ENCODE assay signal across 2 cellular contexts in the genomic region with DNA sequence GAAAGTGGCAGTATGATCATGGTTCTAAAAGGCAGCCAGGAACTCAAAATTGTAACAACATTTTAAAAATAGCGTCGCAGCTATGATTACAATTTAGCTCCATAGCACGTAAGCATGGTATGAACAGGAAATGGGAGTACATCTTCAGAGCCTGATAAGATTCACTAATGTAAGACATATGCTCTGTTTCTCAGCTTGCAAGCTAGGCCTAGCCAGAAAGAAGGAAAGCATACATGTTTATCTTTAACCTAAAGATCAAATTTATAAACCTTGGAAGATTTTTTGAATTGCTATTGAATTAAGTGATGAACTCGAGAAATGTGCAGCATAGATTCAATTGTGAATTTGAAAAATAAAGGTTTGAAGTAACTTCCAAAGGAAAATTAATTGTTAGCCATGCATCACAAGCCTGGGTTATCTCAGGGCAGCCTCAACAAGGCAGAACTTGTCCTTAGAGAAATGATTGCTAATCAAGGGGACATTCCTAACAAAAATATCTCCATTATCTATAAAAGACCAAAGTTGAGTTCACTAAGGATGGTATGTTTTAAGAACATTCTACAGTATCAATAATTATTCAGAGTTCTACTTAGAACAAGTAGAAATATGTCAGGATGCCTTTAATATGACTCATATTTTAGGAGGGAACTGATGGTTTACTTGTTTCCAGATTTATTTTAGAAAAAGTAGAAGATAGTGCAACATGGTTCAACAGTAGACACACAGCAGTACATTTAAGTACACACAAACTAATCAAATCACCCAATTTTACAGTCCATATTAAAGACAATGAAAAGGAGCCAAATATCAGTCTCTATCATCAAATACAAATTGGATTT.
TF ChIP-seq lines count a peak whose summit lies in the region.

No MANE protein-coding gene starts in this region.

TF ChIP-seq in liver, 16 proteins besides CTCF, POLR2A, EP300 and RAD21:
- TF ChIP-seq JUND (IDR thresholded peaks at IDR 0.05): no peak
- TF ChIP-seq NR2F2 (IDR thresholded peaks at IDR 0.05): peak; percentile 19
- TF ChIP-seq RXRA (IDR thresholded peaks at IDR 0.05): no peak

TF ChIP-seq in HepG2, 621 proteins besides CTCF, POLR2A, EP300 and RAD21:
- no peak for TF ChIP-seq PHB2 (IDR thresholded peaks at IDR 0.05; ENCODE audit: partially characterized antibody)
- no peak for TF ChIP-seq ZNF292 (CRISPR knock-in tag; IDR thresholded peaks at IDR 0.05; ENCODE audit: borderline replicate concordance, low read depth)
- TF ChIP-seq ZNF652 (CRISPR knock-in tag; IDR thresholded peaks at IDR 0.05; ENCODE audit: borderline replicate concordance, low read depth): no peak
- TF ChIP-seq, protein P1, sequence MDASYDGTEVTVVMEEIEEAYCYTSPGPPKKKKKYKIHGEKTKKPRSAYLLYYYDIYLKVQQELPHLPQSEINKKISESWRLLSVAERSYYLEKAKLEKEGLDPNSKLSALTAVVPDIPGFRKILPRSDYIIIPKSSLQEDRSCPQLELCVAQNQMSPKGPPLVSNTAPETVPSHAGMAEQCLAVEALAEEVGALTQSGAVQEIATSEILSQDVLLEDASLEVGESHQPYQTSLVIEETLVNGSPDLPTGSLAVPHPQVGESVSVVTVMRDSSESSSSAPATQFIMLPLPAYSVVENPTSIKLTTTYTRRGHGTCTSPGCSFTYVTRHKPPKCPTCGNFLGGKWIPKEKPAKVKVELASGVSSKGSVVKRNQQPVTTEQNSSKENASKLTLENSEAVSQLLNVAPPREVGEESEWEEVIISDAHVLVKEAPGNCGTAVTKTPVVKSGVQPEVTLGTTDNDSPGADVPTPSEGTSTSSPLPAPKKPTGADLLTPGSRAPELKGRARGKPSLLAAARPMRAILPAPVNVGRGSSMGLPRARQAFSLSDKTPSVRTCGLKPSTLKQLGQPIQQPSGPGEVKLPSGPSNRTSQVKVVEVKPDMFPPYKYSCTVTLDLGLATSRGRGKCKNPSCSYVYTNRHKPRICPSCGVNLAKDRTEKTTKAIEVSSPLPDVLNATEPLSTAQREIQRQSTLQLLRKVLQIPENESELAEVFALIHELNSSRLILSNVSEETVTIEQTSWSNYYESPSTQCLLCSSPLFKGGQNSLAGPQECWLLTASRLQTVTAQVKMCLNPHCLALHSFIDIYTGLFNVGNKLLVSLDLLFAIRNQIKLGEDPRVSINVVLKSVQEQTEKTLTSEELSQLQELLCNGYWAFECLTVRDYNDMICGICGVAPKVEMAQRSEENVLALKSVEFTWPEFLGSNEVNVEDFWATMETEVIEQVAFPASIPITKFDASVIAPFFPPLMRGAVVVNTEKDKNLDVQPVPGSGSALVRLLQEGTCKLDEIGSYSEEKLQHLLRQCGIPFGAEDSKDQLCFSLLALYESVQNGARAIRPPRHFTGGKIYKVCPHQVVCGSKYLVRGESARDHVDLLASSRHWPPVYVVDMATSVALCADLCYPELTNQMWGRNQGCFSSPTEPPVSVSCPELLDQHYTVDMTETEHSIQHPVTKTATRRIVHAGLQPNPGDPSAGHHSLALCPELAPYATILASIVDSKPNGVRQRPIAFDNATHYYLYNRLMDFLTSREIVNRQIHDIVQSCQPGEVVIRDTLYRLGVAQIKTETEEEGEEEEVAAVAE (CRISPR knock-in tag; IDR thresholded peaks at IDR 0.05; ENCODE audit: borderline replicate concordance): no peak
- TF ChIP-seq, protein P2, sequence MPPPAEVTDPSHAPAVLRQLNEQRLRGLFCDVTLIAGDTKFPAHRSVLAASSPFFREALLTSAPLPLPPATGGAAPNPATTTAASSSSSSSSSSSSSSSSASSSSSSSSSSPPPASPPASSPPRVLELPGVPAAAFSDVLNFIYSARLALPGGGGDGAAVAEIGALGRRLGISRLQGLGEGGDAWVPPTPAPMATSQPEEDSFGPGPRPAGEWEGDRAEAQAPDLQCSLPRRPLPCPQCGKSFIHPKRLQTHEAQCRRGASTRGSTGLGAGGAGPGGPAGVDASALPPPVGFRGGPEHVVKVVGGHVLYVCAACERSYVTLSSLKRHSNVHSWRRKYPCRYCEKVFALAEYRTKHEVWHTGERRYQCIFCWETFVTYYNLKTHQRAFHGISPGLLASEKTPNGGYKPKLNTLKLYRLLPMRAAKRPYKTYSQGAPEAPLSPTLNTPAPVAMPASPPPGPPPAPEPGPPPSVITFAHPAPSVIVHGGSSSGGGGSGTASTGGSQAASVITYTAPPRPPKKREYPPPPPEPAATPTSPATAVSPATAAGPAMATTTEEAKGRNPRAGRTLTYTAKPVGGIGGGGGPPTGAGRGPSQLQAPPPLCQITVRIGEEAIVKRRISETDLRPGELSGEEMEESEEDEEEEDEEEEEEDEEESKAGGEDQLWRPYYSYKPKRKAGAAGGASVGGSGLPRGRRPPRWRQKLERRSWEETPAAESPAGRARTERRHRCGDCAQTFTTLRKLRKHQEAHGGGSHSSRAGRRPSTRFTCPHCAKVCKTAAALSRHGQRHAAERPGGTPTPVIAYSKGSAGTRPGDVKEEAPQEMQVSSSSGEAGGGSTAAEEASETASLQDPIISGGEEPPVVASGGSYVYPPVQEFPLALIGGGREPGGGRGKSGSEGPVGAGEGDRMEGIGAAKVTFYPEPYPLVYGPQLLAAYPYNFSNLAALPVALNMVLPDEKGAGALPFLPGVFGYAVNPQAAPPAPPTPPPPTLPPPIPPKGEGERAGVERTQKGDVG (CRISPR knock-in tag; IDR thresholded peaks at IDR 0.05; ENCODE audit: borderline replicate concordance): no peak
- TF ChIP-seq SRSF9 (IDR thresholded peaks at IDR 0.05; ENCODE audit: borderline replicate concordance, insufficient read depth, low read depth, low read length, poor library complexity, severe bottlenecking): no peak
